13 cellular contexts compared by ENCODE assay signal in the genomic region with DNA sequence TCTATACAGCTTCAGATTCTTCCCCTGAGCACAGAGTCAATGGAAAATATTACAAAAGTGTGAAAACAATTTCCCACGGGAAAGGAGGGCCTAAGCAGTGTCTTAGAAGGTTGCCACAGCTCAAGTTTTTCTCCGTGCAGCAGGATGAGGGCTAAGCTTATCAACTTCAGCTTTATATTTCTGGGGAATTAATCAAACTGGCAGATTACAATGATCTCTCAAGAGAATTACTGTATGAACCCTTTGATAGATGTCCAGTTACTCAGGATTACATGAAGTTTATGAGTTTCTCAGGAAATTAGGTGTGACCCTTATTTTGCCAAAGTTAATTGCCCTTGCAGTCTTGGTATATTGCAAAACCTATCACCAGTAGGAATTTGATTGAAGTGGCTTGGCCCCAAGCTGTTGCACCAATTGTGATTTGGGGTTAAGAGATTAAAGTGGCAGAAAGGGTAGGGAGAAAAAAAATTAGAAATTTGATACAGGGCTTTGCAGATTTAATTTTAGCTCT.
"Had no signal": no experiment of that assay in that cellular context is flagged by ENCODE, and none has a peak within 500 bp of the region (broad histone marks: within the 10 kb centered on the region; RNA-seq: fewer than 3 reads in every experiment).

No MANE protein-coding gene starts in this region.

- H3K27me3 ChIP-seq: gastroesophageal sphincter, thyroid gland had no signal

- DNase-seq: activated CD4-positive, alpha-beta T cell treated with anti-CD3 and anti-CD28 coated beads for 36 hours; activated CD8-positive, alpha-beta memory T cell treated with anti-CD3 and anti-CD28 coated beads, Interleukin-2, amount 50 U/mL, for 4 hours; activated CD8-positive, alpha-beta T cell treated with anti-CD3 and anti-CD28 coated beads for 36 hours; activated naive CD4-positive, alpha-beta T cell treated with anti-CD3 and anti-CD28 coated beads for 36 hours; central memory CD4-positive, alpha-beta T cell; cortex of kidney; effector memory CD4-positive, alpha-beta T cell; islet precursor cell; left ventricle myocardium inferior; stimulated activated CD4-positive, alpha-beta T cell treated with anti-CD3 and anti-CD28 coated beads, Interleukin-4, amount 100 ng/mL, for 24 hours; thyroid gland had no signal

- H3K4me1 ChIP-seq: left ventricle myocardium inferior had no signal

- H3K27ac ChIP-seq: gastroesophageal sphincter, left ventricle myocardium inferior, VCaP had no signal

- H3K36me3 ChIP-seq: gastroesophageal sphincter, left ventricle myocardium inferior, thyroid gland had no signal

- H3K4me3 ChIP-seq: gastroesophageal sphincter, left ventricle myocardium inferior, thyroid gland had no signal

- H3K9me3 ChIP-seq: gastroesophageal sphincter, left ventricle myocardium inferior, thyroid gland had no signal
